Comparison of ENCODE assay signal across 1 cellular context in genomic region chr20:25507385-25508082, GRCh38.
TF ChIP-seq lines count a peak whose summit lies in the region.

No MANE protein-coding gene starts in this region.

TF ChIP-seq in HepG2, 621 proteins besides CTCF, POLR2A, EP300 and RAD21 (continued from another document and continues in another):
- TF ChIP-seq NFAT5 (CRISPR knock-in tag; IDR thresholded peaks at IDR 0.05) (0 out of 2 replicates have a peak, but pooled peaks have one; percentile 4), ZNF703 (CRISPR knock-in tag; IDR thresholded peaks at IDR 0.05; ENCODE audit: borderline replicate concordance) (0 out of 2 replicates have a peak, but pooled peaks have one; percentile 21), SP4 (CRISPR knock-in tag; IDR thresholded peaks at IDR 0.05) (peak; percentile 14; the same call in 1 of the 2 replicates), E2F5 (CRISPR knock-in tag; conservative IDR thresholded peaks at IDR 0.05) (0 out of 2 replicates have a peak, but pooled peaks have one; percentile 12), MTERF4 (CRISPR knock-in tag; IDR thresholded peaks at IDR 0.05) (0 out of 2 replicates have a peak, but pooled peaks have one; percentile 11), DNMT1 (CRISPR knock-in tag; IDR thresholded peaks at IDR 0.05) (peak; percentile 66; the same call in 1 of the 2 replicates), SP1 (IDR thresholded peaks at IDR 0.05) (no peak), SP1 (CRISPR knock-in tag; IDR thresholded peaks at IDR 0.05) (no peak), RNF2 (conservative IDR thresholded peaks at IDR 0.05; ENCODE audit: low read depth) (0 out of 2 replicates have a peak, but pooled peaks have one; percentile 53), E2F1 (CRISPR knock-in tag; IDR thresholded peaks at IDR 0.05) (no peak), ERF (CRISPR knock-in tag; IDR thresholded peaks at IDR 0.05) (no peak), ZNF576 (CRISPR knock-in tag; IDR thresholded peaks at IDR 0.05) (peak; percentile 76), ZNF788 (CRISPR knock-in tag; IDR thresholded peaks at IDR 0.05; ENCODE audit: borderline replicate concordance) (0 out of 2 replicates have a peak, but pooled peaks have one; percentile 22), HNF1A (IDR thresholded peaks at IDR 0.05; ENCODE audit: low read depth) (no peak), HNF1A (CRISPR knock-in tag; IDR thresholded peaks at IDR 0.05; ENCODE audit: borderline replicate concordance) (no peak), NFE2L1 (CRISPR knock-in tag; IDR thresholded peaks at IDR 0.05; ENCODE audit: borderline replicate concordance) (peak; percentile 81; the same call in 1 of the 2 replicates), SRY (CRISPR knock-in tag; IDR thresholded peaks at IDR 0.05) (0 out of 2 replicates have a peak, but pooled peaks have one; percentile 16), ZBTB8A (CRISPR knock-in tag; IDR thresholded peaks at IDR 0.05; ENCODE audit: borderline replicate concordance, low read depth) (0 out of 2 replicates have a peak, but pooled peaks have one; percentile 1), THYN1 (CRISPR knock-in tag; IDR thresholded peaks at IDR 0.05; ENCODE audit: borderline replicate concordance, low read depth) (0 out of 2 replicates have a peak, but pooled peaks have one; percentile 10), TMF1 (CRISPR knock-in tag; IDR thresholded peaks at IDR 0.05; ENCODE audit: low read depth) (peak; percentile 17; the same call in 1 of the 2 replicates), GZF1 (CRISPR knock-in tag; IDR thresholded peaks at IDR 0.05) (no peak), ZNF569 (CRISPR knock-in tag; IDR thresholded peaks at IDR 0.05; ENCODE audit: borderline replicate concordance) (no peak; the same call in 1 of the 2 replicates), ZNF572 (CRISPR knock-in tag; IDR thresholded peaks at IDR 0.05) (0 out of 2 replicates have a peak, but pooled peaks have one; percentile 19), USF2 (IDR thresholded peaks at IDR 0.05; ENCODE audit: low read depth, low read length) (0 out of 2 replicates have a peak, but pooled peaks have one; percentile 11), USF2 (CRISPR knock-in tag; IDR thresholded peaks at IDR 0.05; ENCODE audit: borderline replicate concordance) (no peak), ZNF333 (CRISPR knock-in tag; IDR thresholded peaks at IDR 0.05; ENCODE audit: borderline replicate concordance) (peak; percentile 65; the same call in 1 of the 2 replicates), KLF13 (CRISPR knock-in tag; IDR thresholded peaks at IDR 0.05) (0 out of 2 replicates have a peak, but pooled peaks have one; percentile 18), ZNF383 (CRISPR knock-in tag; IDR thresholded peaks at IDR 0.05; ENCODE audit: borderline replicate concordance) (0 out of 2 replicates have a peak, but pooled peaks have one; percentile 15), ZSCAN25 (CRISPR knock-in tag; IDR thresholded peaks at IDR 0.05) (no peak), ZNF512 (CRISPR knock-in tag; IDR thresholded peaks at IDR 0.05) (0 out of 2 replicates have a peak, but pooled peaks have one; percentile 20), SOX13 (IDR thresholded peaks at IDR 0.05) (no peak), SOX13 (CRISPR knock-in tag; conservative IDR thresholded peaks at IDR 0.05 in 1 of 2, IDR thresholded peaks at IDR 0.05 in 1 of 2) (0 out of 4 replicates have a peak, but pooled peaks of 1 of the 2 experiments have one; percentile 58), GFI1 (CRISPR knock-in tag; IDR thresholded peaks at IDR 0.05; ENCODE audit: borderline replicate concordance) (no peak), NR0B2 (CRISPR knock-in tag; IDR thresholded peaks at IDR 0.05) (peak; percentile 77; the same call in 1 of the 2 replicates), ZNF329 (CRISPR knock-in tag; IDR thresholded peaks at IDR 0.05; ENCODE audit: low read depth) (0 out of 2 replicates have a peak, but pooled peaks have one; percentile 7)
